17 cellular contexts compared by ENCODE assay signal in genomic region chr6:137846274-137846673, GRCh38. TPM values are rescaled to one million over a fixed set of nuclear protein-coding genes. Genes with fewer than 3 reads are reported as not detected.
DNase-seq lines count a peak whose midpoint lies in the region; ATAC-seq and TF ChIP-seq lines count a peak whose summit lies in the region.
"Had no signal": no experiment of that assay in that cellular context is flagged by ENCODE, and none has a peak within 500 bp of the region (broad histone marks: within the 10 kb centered on the region; RNA-seq: fewer than 3 reads in every experiment).

No MANE protein-coding gene starts in this region.

- H3K4me1 ChIP-seq in IMR-90 (ENCODE audit: control insufficient read depth, insufficient read depth, low read length): peaks cover 23% of the 10 kb centered on the region
- no peaks in the 10 kb centered on the region for H3K4me1 ChIP-seq in naive thymus-derived CD4-positive, alpha-beta T cell (ENCODE audit: control insufficient read depth in 2 of 2, insufficient read depth in 2 of 2, low read length in 2 of 2)

- no peak for TF ChIP-seq CTCF in IMR-90 (conservative IDR thresholded peaks at IDR 0.05; ENCODE audit: low read depth, low read length)

- peak overlapping the region; percentile 77 for H3K4ac ChIP-seq in IMR-90 (ENCODE audit: low read depth, low read length)

- no peak overlapping the region for H3K4me2 ChIP-seq in IMR-90 (ENCODE audit: low read depth, low read length)

- ATAC-seq in IMR-90 (ENCODE audit: low read depth): no peak
- peak; percentile 5 for ATAC-seq in naive thymus-derived CD4-positive, alpha-beta T cell

- peak overlapping the region; percentile 40 for H2AFZ ChIP-seq in IMR-90 (replicated peaks; ENCODE audit: low read length, poor library complexity)

- peak overlapping the region; percentile 84 for H2BK20ac ChIP-seq in IMR-90 (ENCODE audit: low read depth, low read length)

- peaks cover 0 to 20% (median 10%) of the 10 kb centered on the region in 11 donors for H3K9me3 Mint-ChIP-seq in naive thymus-derived CD4-positive, alpha-beta T cell
- H3K9me3 Mint-ChIP-seq: H9 had no signal

- H3K9ac ChIP-seq in IMR-90 (ENCODE audit: low read depth, low read length): no peak overlapping the region

- no peak overlapping the region for H3K27ac Mint-ChIP-seq in naive thymus-derived CD4-positive, alpha-beta T cell
- H3K27ac Mint-ChIP-seq: CD14-positive monocyte, H9 had no signal

- H3K23ac ChIP-seq in IMR-90 (ENCODE audit: low read depth, low read length): no peak overlapping the region; the same call in 1 of the 2 replicates

- no peaks in the 10 kb centered on the region for H4K20me1 ChIP-seq in IMR-90 (ENCODE audit: insufficient read depth, low read length)

- H3K27me3 Mint-ChIP-seq in naive thymus-derived CD4-positive, alpha-beta T cell: no peaks in the 10 kb centered on the region

- H3K14ac ChIP-seq in IMR-90 (replicated peaks; ENCODE audit: low read depth, low read length): peak overlapping the region; percentile 54

- H3K4me3 ChIP-seq in IMR-90 (ENCODE audit: insufficient read depth, low read depth, low read length): no peak overlapping the region
- no peak overlapping the region for H3K4me3 ChIP-seq in naive thymus-derived CD4-positive, alpha-beta T cell (ENCODE audit: low read length)

- H3K9me1 ChIP-seq in IMR-90 (ENCODE audit: insufficient read depth, low read length): peaks cover 8% of the 10 kb centered on the region

- H3K27ac ChIP-seq in IMR-90 (ENCODE audit: insufficient read depth, low read length) (no peak overlapping the region), caudate nucleus (ENCODE audit: low read depth, low read length) (peak overlapping the region; percentile 7), substantia nigra (ENCODE audit: low read depth, low read length, poor library complexity, severe bottlenecking) (peak overlapping the region; percentile 17)
- H3K27ac ChIP-seq in naive thymus-derived CD4-positive, alpha-beta T cell (ENCODE audit: low read depth, low read length): no peak overlapping the region

- H3K36me3 Mint-ChIP-seq in naive thymus-derived CD4-positive, alpha-beta T cell: peaks cover 0 to 28% (median 20%) of the 10 kb centered on the region in 5 donors

- DNase-seq in IMR-90 (no peak), caudate nucleus (lab: John Stamatoyannopoulos, UW) (no peak), substantia nigra (lab: John Stamatoyannopoulos, UW) (no peak), iPS-NIHi7 (ENCODE audit: extremely low spot score) (no peak), DMS79 (lab: John Stamatoyannopoulos, UW) (no peak)
- DNase-seq in naive thymus-derived CD4-positive, alpha-beta T cell: no peak
- DNase-seq in central memory CD4-positive, alpha-beta T cell: no peak
- DNase-seq: ACHN, COR-L47, DMS 273 treated with DMSO at 0.1 percent for 48 hours, H9, NCI-H1092 treated with DMSO at 0.1 percent for 48 hours, NCI-H146, NCI-H2081 treated with DMSO at 0.1 percent for 48 hours, NCI-H774, RPMI8226 had no signal

- no peaks in the 10 kb centered on the region for H3K36me3 ChIP-seq in IMR-90 (ENCODE audit: control insufficient read depth, insufficient read depth, low read length)
- no peaks in the 10 kb centered on the region for H3K36me3 ChIP-seq in naive thymus-derived CD4-positive, alpha-beta T cell (ENCODE audit: control insufficient read depth in 2 of 3, insufficient read depth in 3 of 3, low read length in 3 of 3)

- no peak overlapping the region for H2AK9ac ChIP-seq in IMR-90 (replicated peaks; ENCODE audit: low read depth, low read length, poor library complexity)

- POLR2A ChIA-PET in IMR-90 (lab: Charles Lee; ENCODE audit: unreplicated experiment): no interaction called here
- POLR2A ChIA-PET in naive thymus-derived CD4-positive, alpha-beta T cell (lab: Charles Lee): interaction anchor here (1.2 kb wide), 1 partner anchor 42 kb away, joined by 3 read pairs; no protein-coding TSS in a partner anchor

- H4K91ac ChIP-seq in IMR-90 (ENCODE audit: insufficient read depth, low read depth, low read length): peak overlapping the region; percentile 76

- H4K8ac ChIP-seq in IMR-90 (ENCODE audit: low read depth in 2 of 2, low read length in 2 of 2): peak overlapping the region; percentile 4 to 57; a peak in 2 of 4 replicates

- BruUV-seq in IMR-90 (replicated peaks; lab: Mats Ljungman, UMichigan): no TSS peak

- peak overlapping the region; percentile 28 for H2BK5ac ChIP-seq in IMR-90 (ENCODE audit: low read depth, low read length, poor library complexity, severe bottlenecking)

- peak overlapping the region; percentile 77 for H2AK5ac ChIP-seq in IMR-90 (ENCODE audit: low read depth, low read length)

- peaks cover 0 to 9% (median 0%) of the 10 kb centered on the region in 7 donors for H3K4me1 Mint-ChIP-seq in naive thymus-derived CD4-positive, alpha-beta T cell

- H3K18ac ChIP-seq in IMR-90 (ENCODE audit: low read depth, low read length): peak overlapping the region; percentile 67

- H3K9me3 ChIP-seq in IMR-90 (ENCODE audit: control insufficient read depth, insufficient read depth, low read length): no peaks in the 10 kb centered on the region
- no peaks in the 10 kb centered on the region for H3K9me3 ChIP-seq in naive thymus-derived CD4-positive, alpha-beta T cell (ENCODE audit: control insufficient read depth in 2 of 3, low read length in 3 of 3)

- in situ Hi-C loops in IMR-90 (cut with MboI; ENCODE audit: low sequenced_read_pairs): loop anchor here (25.0 kb wide), 1 partner anchor 566 kb away; the partner anchor contains the start of gene HEBP2

- H4K5ac ChIP-seq in IMR-90 (ENCODE audit: low read depth, low read length): peak overlapping the region; percentile 27

- intact Hi-C loops in IMR-90 (cut with micrococcal nuclease): no loop called here
- intact Hi-C loops in naive thymus-derived CD4-positive, alpha-beta T cell (cut with micrococcal nuclease): no loop called here

- H3K27me3 ChIP-seq in IMR-90 (ENCODE audit: control insufficient read depth, insufficient read depth, low read length): no peaks in the 10 kb centered on the region
- H3K27me3 ChIP-seq in naive thymus-derived CD4-positive, alpha-beta T cell (ENCODE audit: control insufficient read depth in 2 of 2, insufficient read depth in 2 of 2, low read length in 2 of 2): no peaks in the 10 kb centered on the region

- no peak overlapping the region for H3K4me3 Mint-ChIP-seq in naive thymus-derived CD4-positive, alpha-beta T cell
- H3K4me3 Mint-ChIP-seq: CD14-positive monocyte, H9 had no signal

- dilution Hi-C loops in IMR-90 (cut with HindIII; ENCODE audit: low sequenced_read_pairs, unreplicated experiment): no loop called here

- H2BK120ac ChIP-seq in IMR-90 (ENCODE audit: low read depth, low read length): peak overlapping the region; percentile 66

- H3K79me1 ChIP-seq in IMR-90 (ENCODE audit: low read depth in 1 of 2, low read length in 2 of 2): no peaks in the 10 kb centered on the region; a peak in 1 of 4 replicates

- TF ChIP-seq RAD21 in IMR-90 (IDR thresholded peaks at IDR 0.05; ENCODE audit: low read length): no peak

- CTCF ChIA-PET in IMR-90 (lab: Yijun Ruan, JAX): no interaction called here
- CTCF ChIA-PET in naive thymus-derived CD4-positive, alpha-beta T cell (lab: Charles Lee): no interaction called here

- whole genome bisulfite sequencing in IMR-90 (ENCODE audit: extremely low coverage in 2 of 2, insufficient read length in 1 of 2), 2 experiments: 100% methylated on average over 2 of the region's 6 CpGs; no CpG with 5 or more reads in 1 of the 2 experiments

- peak overlapping the region; percentile 96 for H2BK15ac ChIP-seq in IMR-90 (ENCODE audit: low read depth, low read length)

- H3K56ac ChIP-seq in IMR-90 (ENCODE audit: extremely low read depth, insufficient read depth, low read length): no peak overlapping the region

- TF ChIP-seq POLR2A in IMR-90 (IDR thresholded peaks at IDR 0.05; ENCODE audit: low read depth, low read length): no peak

TF ChIP-seq in IMR-90, 13 proteins besides CTCF, POLR2A, EP300 and RAD21:
- TF ChIP-seq NFE2L2 (IDR thresholded peaks at IDR 0.05; ENCODE audit: low read depth, low read length) (no peak), RFX5 (IDR thresholded peaks at IDR 0.05; ENCODE audit: low read depth, low read length) (no peak), SMC3 (IDR thresholded peaks at IDR 0.05; ENCODE audit: low read depth, low read length) (no peak), MAFK (IDR thresholded peaks at IDR 0.05; ENCODE audit: low read depth, low read length) (no peak), USF2 (IDR thresholded peaks at IDR 0.05; ENCODE audit: low read depth, low read length) (no peak), CEBPB (IDR thresholded peaks at IDR 0.05; ENCODE audit: low read depth, low read length) (no peak), MAZ (IDR thresholded peaks at IDR 0.05; ENCODE audit: borderline replicate concordance, low read depth, low read length) (no peak)

RNA-seq across cellular contexts. Expression of gene TNFAIP3, which starts 20.8 kb away (rescaled TPM):
- 4.4 and 5.0 TPM in 2 replicates for total RNA-seq in IMR-90 (2012; rRNA removed)
- polyA plus RNA-seq in IMR-90 (2012; rRNA removed): 12.6 and 14.2 TPM in 2 replicates
- 3.5 and 6.8 TPM in 2 replicates for polyA plus RNA-seq in IMR-90 (2012; cell fraction: cytosol; rRNA removed)
- polyA plus RNA-seq in IMR-90 (2012; cell fraction: nucleus; rRNA removed; ENCODE audit: low replicate concordance): 29.5 and 108 TPM in 2 replicates
- total RNA-seq in naive thymus-derived CD4-positive, alpha-beta T cell: 1,000 to 10,000 TPM in 2 of 5 experiments, 100 to 1,000 TPM in 3; 135 to 2,915 (median 141) TPM
- polyA plus RNA-seq in naive thymus-derived CD4-positive, alpha-beta T cell: 10 to 100 TPM; 66.6 to 90.5 TPM

Comparison
In these comparisons a context has a peak if more than half of its experiments do, and no peak if none do; other contexts are left out.
1. H3K27ac ChIP-seq: peak in caudate nucleus (single experiment) and substantia nigra (single experiment); none in IMR-90 (single experiment) and naive thymus-derived CD4-positive, alpha-beta T cell (single experiment).
2. RNA of gene TNFAIP3, which starts 20.8 kb away (total RNA-seq): 135 to 2,915 TPM in naive thymus-derived CD4-positive, alpha-beta T cell; 4.4 to 5.0 TPM in IMR-90; every median in the first group is over 10 times any median in the second.